ENCODE assay signal across 8 cellular contexts in the genomic region with DNA sequence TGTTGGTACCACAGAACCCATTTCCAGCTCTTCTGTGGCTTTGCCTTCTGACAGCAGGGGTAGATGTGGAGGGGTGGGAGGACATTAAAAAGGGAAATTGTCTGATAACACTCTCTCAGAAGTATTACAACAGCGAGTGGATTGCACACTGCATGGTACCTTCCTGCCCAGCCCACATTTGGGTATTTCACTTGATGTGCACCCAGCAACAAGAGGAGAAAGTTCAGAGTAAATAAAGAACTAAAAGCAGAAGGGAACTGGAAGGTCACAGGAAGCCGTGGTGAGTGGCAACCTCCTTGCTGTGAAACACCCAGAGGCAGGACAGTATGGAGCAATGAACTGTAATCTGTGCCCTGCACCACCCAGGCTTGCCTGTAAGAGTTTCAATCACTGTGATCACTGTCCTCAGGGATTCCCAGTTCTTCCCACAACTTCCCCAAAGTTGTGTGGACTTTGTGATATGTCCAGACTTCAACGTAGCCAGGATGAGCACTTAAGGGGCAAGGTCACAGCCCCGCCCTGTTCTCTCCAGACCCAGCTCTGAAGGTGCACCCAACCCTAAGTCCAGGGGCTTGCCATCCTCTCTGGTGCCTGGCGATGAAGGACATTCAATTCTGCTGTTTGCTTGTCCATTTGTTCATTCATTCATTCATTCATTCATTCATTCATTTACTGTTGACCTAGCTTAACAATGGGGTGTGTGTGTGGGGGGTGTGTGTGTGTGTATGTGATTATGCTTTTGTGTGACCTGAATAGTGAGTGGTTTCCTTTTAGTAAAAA. TPM values are rescaled to one million over a fixed set of nuclear protein-coding genes. Genes with fewer than 3 reads are reported as not detected.
A peak's percentile ranks its signal among the peaks of the same experiment; 100 is the strongest.
DNase-seq lines count a peak whose midpoint lies in the region; ATAC-seq and TF ChIP-seq lines count a peak whose summit lies in the region.

No MANE protein-coding gene starts in this region.

- no peaks in the 10 kb centered on the region for H3K9me3 ChIP-seq in BE2C

- no peaks in the 10 kb centered on the region for H3K4me1 ChIP-seq in BE2C

- CTCF ChIA-PET in activated naive CD4-positive, alpha-beta T cell treated with anti-CD3 and anti-CD28 coated beads for 36 hours (lab: Charles Lee) = interaction anchor here (1.0 to 5.5 kb wide), 4 partner anchors 71 to 104 kb away, joined by 4 to 262 read pairs (median 49); a partner anchor contains a TSS

- intact Hi-C loops in activated naive CD4-positive, alpha-beta T cell treated with anti-CD3 and anti-CD28 coated beads for 36 hours (cut with micrococcal nuclease) = loop anchor here (1.0 kb wide), 1 partner anchor 18 kb away; no protein-coding TSS in a partner anchor

- peaks cover 4% of the 10 kb centered on the region for H3K9me3 Mint-ChIP-seq in activated naive CD4-positive, alpha-beta T cell treated with anti-CD3 and anti-CD28 coated beads for 36 hours

- peak; percentile 58 for ATAC-seq in GM21381 (IDR thresholded peaks at IDR 0.05; ENCODE audit: unreplicated experiment)

- H3K36me3 Mint-ChIP-seq in activated naive CD4-positive, alpha-beta T cell treated with anti-CD3 and anti-CD28 coated beads for 36 hours (ENCODE audit: low read depth) = peaks cover 4% of the 10 kb centered on the region

- no peaks in the 10 kb centered on the region for H3K36me3 ChIP-seq in BE2C

- H3K27me3 ChIP-seq in BE2C = peaks cover 15% of the 10 kb centered on the region

- peak; percentile 81 for DNase-seq in SIG-M5 (lab: John Stamatoyannopoulos, UW)
- peak; percentile 77 for DNase-seq in activated naive CD4-positive, alpha-beta T cell treated with anti-CD3 and anti-CD28 coated beads for 36 hours
- peak; percentile 4 for DNase-seq in stimulated activated CD8-positive, alpha-beta memory T cell treated with anti-CD3 and anti-CD28 coated beads, Interleukin-15, amount 100 ng/mL, for 1 hour (ENCODE audit: low read depth)
- no peak for DNase-seq in NCI-H82 treated with DMSO at 0.1 percent for 48 hours (lab: John Stamatoyannopoulos, UW; ENCODE audit: unreplicated experiment)
- DNase-seq in BE2C = no peak
- DNase-seq in midbrain (lab: John Stamatoyannopoulos, UW) = no peak
- DNase-seq in mesenteric fat pad (ENCODE audit: low spot score) = no peak

- no peak for TF ChIP-seq CTCF in BE2C (IDR thresholded peaks at IDR 0.05; ENCODE audit: low read depth, low read length)

- H3K27ac Mint-ChIP-seq in activated naive CD4-positive, alpha-beta T cell treated with anti-CD3 and anti-CD28 coated beads for 36 hours = peak overlapping the region; percentile 75

- H3K27me3 Mint-ChIP-seq in activated naive CD4-positive, alpha-beta T cell treated with anti-CD3 and anti-CD28 coated beads for 36 hours (ENCODE audit: low read depth) = no peaks in the 10 kb centered on the region

- H3K4me3 ChIP-seq in BE2C (ENCODE audit: low read depth, low read length) = no peak overlapping the region

- peak overlapping the region; percentile 5 for H3K4me3 Mint-ChIP-seq in activated naive CD4-positive, alpha-beta T cell treated with anti-CD3 and anti-CD28 coated beads for 36 hours

- H3K4me1 Mint-ChIP-seq in activated naive CD4-positive, alpha-beta T cell treated with anti-CD3 and anti-CD28 coated beads for 36 hours (ENCODE audit: low read depth) = peaks cover 62% of the 10 kb centered on the region

RNA-seq across cellular contexts. Expression of a gene that starts 18.7 kb away (rescaled TPM):
- 10 to 100 TPM; 58.6 to 59.1 TPM for total RNA-seq in activated naive CD4-positive, alpha-beta T cell treated with anti-CD3 and anti-CD28 coated beads for 36 hours
- polyA plus RNA-seq in BE2C (2012; ENCODE audit: insufficient read depth, insufficient read length, low read depth) = not detected
- 3.8 TPM for total RNA-seq in mesenteric fat pad

RNA-seq across cellular contexts. Expression of a gene that starts 25.0 kb away (rescaled TPM):
- total RNA-seq in activated naive CD4-positive, alpha-beta T cell treated with anti-CD3 and anti-CD28 coated beads for 36 hours = 1 to 10 TPM; 2.4 to 2.6 TPM
- polyA plus RNA-seq in BE2C (2012; ENCODE audit: insufficient read depth, insufficient read length, low read depth) = not detected
- 13.4 TPM for total RNA-seq in mesenteric fat pad

Comparison
In these comparisons a context has a peak if more than half of its experiments do, and no peak if none do; other contexts are left out.
1. DNase-seq: peak in SIG-M5 (single experiment), activated naive CD4-positive, alpha-beta T cell treated with anti-CD3 and anti-CD28 coated beads for 36 hours (single experiment) and stimulated activated CD8-positive, alpha-beta memory T cell treated with anti-CD3 and anti-CD28 coated beads, Interleukin-15, amount 100 ng/mL, for 1 hour (single experiment); none in NCI-H82 treated with DMSO at 0.1 percent for 48 hours (single experiment), BE2C (single experiment), midbrain (single experiment) and mesenteric fat pad (single experiment).
2. RNA of a gene that starts 18.7 kb away (total RNA-seq): 58.6 to 59.1 TPM in activated naive CD4-positive, alpha-beta T cell treated with anti-CD3 and anti-CD28 coated beads for 36 hours; 3.8 TPM in mesenteric fat pad (single experiment); every median in the first group is over 10 times any median in the second.